In genomic region chr2:105812180-105813044, GRCh38 we compare ENCODE assay signal across 9 cellular contexts.
DNase-seq lines count a peak whose midpoint lies in the region; ATAC-seq and TF ChIP-seq lines count a peak whose summit lies in the region.
"Had no signal": no experiment of that assay in that cellular context is flagged by ENCODE, and none has a peak within 500 bp of the region (broad histone marks: within the 10 kb centered on the region; RNA-seq: fewer than 3 reads in every experiment).

No MANE protein-coding gene starts in this region.

- no peaks in the 10 kb centered on the region for H3K9me3 Mint-ChIP-seq in effector memory CD8-positive, alpha-beta T cell
- H3K9me3 Mint-ChIP-seq in nephron, result no peaks in the 10 kb centered on the region
- H3K9me3 Mint-ChIP-seq: memory B cell had no signal

- H4K20me1 ChIP-seq in KMS-11 (ENCODE audit: insufficient read depth), result no peaks in the 10 kb centered on the region

- peak overlapping the region; percentile 58; the same call in 1 of the 2 replicates for H3K9ac ChIP-seq in KMS-11

- H3K4me2 ChIP-seq in KMS-11, result peak overlapping the region; percentile 80

- peak overlapping the region in 1 of 2 donors; percentile 6 for H3K4me3 Mint-ChIP-seq in effector memory CD8-positive, alpha-beta T cell
- H3K4me3 Mint-ChIP-seq in nephron, result no peak overlapping the region
- H3K4me3 Mint-ChIP-seq: memory B cell had no signal

- TF ChIP-seq CTCF in GM13976 (IDR thresholded peaks at IDR 0.05; ENCODE audit: borderline replicate concordance, control extremely low read depth, extremely low read depth, insufficient read depth, missing control alignments), result no peak
- no peak for TF ChIP-seq CTCF in KMS-11 (conservative IDR thresholded peaks at IDR 0.05; ENCODE audit: low read depth, low read length)
- TF ChIP-seq CTCF in nephron (IDR thresholded peaks at IDR 0.05; ENCODE audit: unreplicated experiment in 3 of 3), result no peak

- H3K36me3 ChIP-seq in KMS-11 (ENCODE audit: insufficient read depth), result no peaks in the 10 kb centered on the region

- no peaks in the 10 kb centered on the region for H3K27me3 Mint-ChIP-seq in effector memory CD8-positive, alpha-beta T cell
- H3K27me3 Mint-ChIP-seq in nephron (ENCODE audit: low read depth), result no peaks in the 10 kb centered on the region
- H3K27me3 Mint-ChIP-seq: memory B cell had no signal

- no peak overlapping the region for H2AFZ ChIP-seq in KMS-11 (ENCODE audit: low read depth)

- H3K4me1 ChIP-seq in KMS-11 (ENCODE audit: low read depth, poor library complexity, severe bottlenecking), result peaks cover 68% of the 10 kb centered on the region

- ATAC-seq in GM21515 (IDR thresholded peaks at IDR 0.05; ENCODE audit: unreplicated experiment), result peak; percentile 78
- no peak for ATAC-seq in effector memory CD8-positive, alpha-beta T cell (replicated peaks)

- H3K27me3 ChIP-seq in KMS-11 (ENCODE audit: insufficient read depth, low read depth), result no peaks in the 10 kb centered on the region
- H3K27me3 ChIP-seq: Peyer's patch had no signal

- peak; percentile 86 for DNase-seq in GM13976 (ENCODE audit: low spot score)
- DNase-seq in effector memory CD8-positive, alpha-beta T cell, result no peak
- no peak for DNase-seq in activated effector memory CD4-positive, alpha-beta T cell treated with Interleukin-2 at 50 U/mL for 16 hours
- no peak for DNase-seq in SKM-1 (lab: John Stamatoyannopoulos, UW; ENCODE audit: unreplicated experiment)

- peaks cover 57 to 78% of the 10 kb centered on the region in 2 donors for H3K4me1 Mint-ChIP-seq in effector memory CD8-positive, alpha-beta T cell (ENCODE audit: low read depth in 2 of 2)
- peaks cover 55% of the 10 kb centered on the region for H3K4me1 Mint-ChIP-seq in nephron

- H3K79me2 ChIP-seq in KMS-11 (ENCODE audit: insufficient read depth, low read depth), result peaks cover 50% of the 10 kb centered on the region

- in situ Hi-C loops in GM13976 (cut with MboI; ENCODE audit: low sequenced_read_pairs, unreplicated experiment), result no loop called here

- H3K36me3 Mint-ChIP-seq in effector memory CD8-positive, alpha-beta T cell (ENCODE audit: insufficient read depth), result peaks cover 8% of the 10 kb centered on the region
- peaks cover 14% of the 10 kb centered on the region for H3K36me3 Mint-ChIP-seq in nephron (ENCODE audit: low read depth)

- peak overlapping the region; percentile 44 to 88 for H3K27ac Mint-ChIP-seq in effector memory CD8-positive, alpha-beta T cell
- H3K27ac Mint-ChIP-seq in nephron, result peak overlapping the region; percentile 20 to 66 (median 50)

- peak overlapping the region; percentile 92 for H3K27ac ChIP-seq in KMS-11

- no peak overlapping the region for H3K4me3 ChIP-seq in KMS-11 (IDR thresholded peaks at IDR 0.05; ENCODE audit: insufficient read depth, low read depth, low read length)
- H3K4me3 ChIP-seq: Peyer's patch had no signal
